In the genomic region with DNA sequence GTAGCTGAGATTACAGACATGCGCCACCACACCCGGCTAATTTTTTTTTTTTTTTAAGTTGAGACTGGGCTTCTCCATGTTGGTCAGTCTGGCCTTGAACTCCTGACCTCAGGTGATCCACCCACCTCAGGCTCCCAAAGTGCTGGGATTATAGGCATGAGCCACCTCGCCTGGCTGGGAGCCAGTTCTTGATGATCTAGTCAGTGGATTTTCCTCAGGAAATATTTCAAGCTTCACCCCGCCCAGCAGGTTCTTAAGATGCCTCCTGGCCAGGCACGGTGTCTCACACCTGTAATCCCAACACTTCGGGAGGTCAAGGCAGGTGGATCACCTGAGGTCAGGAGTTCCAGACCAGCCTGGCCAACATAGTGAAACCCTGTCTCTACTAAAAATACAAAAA, we compare ENCODE assay signal across 3 cellular contexts. TPM values are rescaled to one million over a fixed set of nuclear protein-coding genes. Genes with fewer than 3 reads are reported as not detected.
"Had no signal": no experiment of that assay in that cellular context is flagged by ENCODE, and none has a peak within 500 bp of the region (broad histone marks: within the 10 kb centered on the region; RNA-seq: fewer than 3 reads in every experiment).

No MANE protein-coding gene starts in this region.

RNA-seq across cellular contexts. Expression of a gene that starts 34.1 kb away (rescaled TPM):
- total RNA-seq: GM23338, H1, H9 had no signal
- polyA plus RNA-seq: H1 had no signal
